ENCODE assay signal across 36 cellular contexts in the genomic region with DNA sequence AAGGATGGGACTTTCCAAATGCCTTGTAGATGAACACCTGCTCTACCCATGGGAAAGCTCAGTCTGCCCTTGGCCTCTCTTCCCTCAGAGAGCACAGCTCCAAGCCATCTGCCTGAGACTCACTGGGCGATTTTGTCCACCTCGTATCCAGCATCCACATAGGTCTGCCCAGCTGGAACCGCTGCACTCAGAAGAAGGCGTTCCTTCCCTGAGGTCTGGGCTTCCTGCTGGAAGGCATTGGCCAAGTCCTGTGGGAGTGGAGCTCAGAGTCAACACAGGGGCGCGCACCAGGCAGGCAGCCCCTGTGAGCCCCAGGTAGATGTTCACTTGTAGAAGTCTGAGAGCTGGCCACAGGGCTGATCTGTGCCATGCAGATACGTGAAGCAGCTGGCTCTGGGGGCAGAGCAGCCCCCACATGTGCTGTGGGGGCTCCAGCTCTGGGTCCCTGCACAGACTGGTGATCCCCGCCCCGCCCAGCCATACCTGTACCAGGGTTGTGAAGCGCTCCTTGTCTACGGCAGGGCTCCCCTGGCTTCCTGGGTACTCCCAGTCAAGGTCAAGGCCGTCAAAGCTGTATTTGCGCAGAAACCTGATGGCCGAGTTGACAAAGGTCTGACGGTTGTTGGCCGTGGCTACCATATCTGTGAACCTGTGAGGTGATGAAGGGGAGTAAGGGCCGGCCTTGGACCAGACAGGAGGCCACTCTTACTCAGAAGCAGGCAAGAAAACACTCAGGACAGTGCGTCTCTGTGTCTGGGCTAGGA. TPM values are rescaled to one million over a fixed set of nuclear protein-coding genes. Genes with fewer than 3 reads are reported as not detected.
"Had no signal": no experiment of that assay in that cellular context is flagged by ENCODE, and none has a peak within 500 bp of the region (broad histone marks: within the 10 kb centered on the region; RNA-seq: fewer than 3 reads in every experiment).

No MANE protein-coding gene starts in this region.

- H3K27me3 ChIP-seq: adrenal gland, breast epithelium had no signal

- H3K4me1 ChIP-seq: adrenal gland, ascending aorta, breast epithelium had no signal

- FAIRE-seq: TTC549 had no signal

- H3K9me3 ChIP-seq: adrenal gland, ascending aorta, breast epithelium had no signal

- H3K27ac ChIP-seq: adrenal gland, ascending aorta, breast epithelium, VCaP had no signal

- H3K4me3 ChIP-seq: adrenal gland, ascending aorta, breast epithelium had no signal

- H3K36me3 ChIP-seq: adrenal gland, ascending aorta, breast epithelium had no signal

- ATAC-seq: activated CD8-positive, alpha-beta T cell treated with anti-CD3 and anti-CD28 coated beads for 36 hours; activated naive CD4-positive, alpha-beta T cell treated with anti-CD3 and anti-CD28 coated beads, Interleukin-2, amount 50 U/mL, for 72 hours; activated T-cell treated with anti-CD3 and anti-CD28 coated beads, Interleukin-2, amount 50 U/mL, for 4 hours; activated T-cell treated with anti-CD3 and anti-CD28 coated beads, Interleukin-2, amount 50 U/mL, for 72 hours; activated T-helper 17 cell treated with anti-CD3 and anti-CD28 coated beads, Interleukin-2, amount 50 U/mL, for 72 hours had no signal

- DNase-seq: activated B cell treated with CpG ODN at 0.5 μM for 24 hours; activated CD4-positive, alpha-beta memory T cell treated with anti-CD3 and anti-CD28 coated beads for 36 hours; activated CD4-positive, alpha-beta T cell treated with anti-CD3 and anti-CD28 coated beads for 4 hours; activated CD4-positive, alpha-beta T cell treated with anti-CD3 and anti-CD28 coated beads, Interleukin-2, amount 10 ng/mL, durations not matched to agents 24 days and 14 days; activated CD4-positive, alpha-beta T cell treated with anti-CD3 and anti-CD28 coated beads, Interleukin-2, amount 50 U/mL, for 1 hour; activated CD4-positive, alpha-beta T cell treated with anti-CD3 and anti-CD28 coated beads, Interleukin-2, amount 50 U/mL, for 4 hours; activated CD4-positive, CD25-positive, alpha-beta regulatory T cell treated with anti-CD3 and anti-CD28 coated beads, Interleukin-2, amount 50 U/mL, for 72 hours; activated CD8-positive, alpha-beta memory T cell treated with anti-CD3 and anti-CD28 coated beads, Interleukin-2, amount 50 U/mL, for 4 hours; activated CD8-positive, alpha-beta T cell treated with anti-CD3 and anti-CD28 coated beads for 36 hours; activated effector memory CD4-positive, alpha-beta T cell treated with anti-CD3 and anti-CD28 coated beads, Interleukin-2, amount 50 U/mL, for 16 hours; activated gamma-delta T cell treated with Interleukin-2 at 50 U/mL for 16 hours; activated naive CD4-positive, alpha-beta T cell; activated naive CD4-positive, alpha-beta T cell treated with anti-CD3 and anti-CD28 coated beads for 36 hours; activated naive CD4-positive, alpha-beta T cell treated with anti-CD3 and anti-CD28 coated beads, Interleukin-2, amount 50 U/mL, for 16 hours; activated naive CD8-positive, alpha-beta T cell treated with anti-CD3 and anti-CD28 coated beads for 36 hours; activated T-cell treated with anti-CD3 and anti-CD28 coated beads for 4 hours; activated T-cell treated with anti-CD3 and anti-CD28 coated beads, Interleukin-2, amount 50 U/mL, for 1 hour; activated T-cell treated with anti-CD3 and anti-CD28 coated beads, Interleukin-2, amount 50 U/mL, for 4 hours; activated T-cell treated with anti-CD3 and anti-CD28 coated beads, Interleukin-2, amount 50 U/mL, for 72 hours; adrenal gland; amniotic stem cell; anterior cingulate cortex; central memory CD4-positive, alpha-beta T cell; T-helper 1 cell; T-helper 2 cell; T-helper 9 cell had no signal

RNA-seq across cellular contexts. Expression of a gene that starts 6.3 kb away (rescaled TPM):
- total RNA-seq: ascending aorta, cardiac septum had no signal

RNA-seq across cellular contexts. Expression of a gene that starts 36.7 kb away (rescaled TPM):
- total RNA-seq: activated CD4-positive, alpha-beta memory T cell treated with anti-CD3 and anti-CD28 coated beads for 36 hours; activated CD4-positive, alpha-beta T cell treated with anti-CD3 and anti-CD28 coated beads, Interleukin-2, amount 10 ng/mL, durations not matched to agents 24 days and 14 days; activated CD8-positive, alpha-beta memory T cell treated with anti-CD3 and anti-CD28 coated beads for 36 hours; activated CD8-positive, alpha-beta T cell treated with anti-CD3 and anti-CD28 coated beads for 36 hours; activated naive CD8-positive, alpha-beta T cell treated with anti-CD3 and anti-CD28 coated beads for 36 hours; activated T-cell treated with anti-CD3 and anti-CD28 coated beads, Interleukin-2, amount 50 U/mL, for 4 hours; activated T-cell treated with anti-CD3 and anti-CD28 coated beads, Interleukin-2, amount 50 U/mL, for 72 hours; activated T-helper 1 cell treated with anti-CD3 and anti-CD28 coated beads, Interleukin-12 subunit alpha, Interleukin-12 subunit beta, Interleukin-2, Interleukin-4 antibody, amounts not matched to agents 30 ng/mL and 10 ng/mL and 1 ng/mL, durations not matched to agents 14 hours and 24 hours and 36 hours; activated T-helper 17 cell treated with anti-CD3 and anti-CD28 coated beads, Interleukin-2, amount 50 U/mL, for 72 hours had no signal

RNA-seq across cellular contexts. Expression of a gene that starts 47.6 kb away (rescaled TPM):
- total RNA-seq: activated B cell treated with CpG ODN at 0.5 μM for 24 hours; activated CD4-positive, alpha-beta memory T cell treated with anti-CD3 and anti-CD28 coated beads for 36 hours; activated CD4-positive, alpha-beta T cell treated with anti-CD3 and anti-CD28 coated beads, Interleukin-2, amount 10 ng/mL, durations not matched to agents 24 days and 14 days; activated CD8-positive, alpha-beta memory T cell treated with anti-CD3 and anti-CD28 coated beads for 36 hours; activated CD8-positive, alpha-beta T cell treated with anti-CD3 and anti-CD28 coated beads for 36 hours; activated naive CD4-positive, alpha-beta T cell treated with anti-CD3 and anti-CD28 coated beads for 36 hours; activated naive CD4-positive, alpha-beta T cell treated with anti-CD3 and anti-CD28 coated beads, Interleukin-2, amount 50 U/mL, for 72 hours; activated naive CD8-positive, alpha-beta T cell treated with anti-CD3 and anti-CD28 coated beads for 36 hours; activated T-cell treated with anti-CD3 and anti-CD28 coated beads, Interleukin-2, amount 50 U/mL, for 4 hours; activated T-cell treated with anti-CD3 and anti-CD28 coated beads, Interleukin-2, amount 50 U/mL, for 72 hours; activated T-helper 1 cell treated with anti-CD3 and anti-CD28 coated beads, Interleukin-12 subunit alpha, Interleukin-12 subunit beta, Interleukin-2, Interleukin-4 antibody, amounts not matched to agents 30 ng/mL and 10 ng/mL and 1 ng/mL, durations not matched to agents 14 hours and 24 hours and 36 hours; activated T-helper 17 cell treated with anti-CD3 and anti-CD28 coated beads, Interleukin-2, amount 50 U/mL, for 72 hours; adrenal gland; ascending aorta; cardiac septum; cerebellum had no signal
